19 cellular contexts compared by ENCODE assay signal in the genomic region with DNA sequence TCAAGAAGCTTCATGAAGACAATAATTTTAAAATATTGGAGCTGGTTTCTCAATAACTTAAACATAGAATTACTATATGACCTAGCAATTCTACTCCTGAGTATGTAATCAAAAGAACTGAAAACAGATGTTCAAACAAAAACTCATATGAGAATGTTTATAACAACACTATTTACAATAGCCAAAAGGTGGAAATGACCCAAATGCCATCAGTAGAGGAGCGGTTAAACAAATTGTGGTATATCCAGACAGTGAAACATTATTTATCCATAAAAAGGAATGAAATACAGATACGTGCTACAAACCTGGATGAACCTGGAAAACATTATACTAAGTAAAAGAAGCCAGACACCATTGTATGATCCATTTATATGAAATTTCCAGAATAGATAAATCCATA.
DNase-seq lines count a peak whose midpoint lies in the region; ATAC-seq and TF ChIP-seq lines count a peak whose summit lies in the region.
"Had no signal": no experiment of that assay in that cellular context is flagged by ENCODE, and none has a peak within 500 bp of the region (broad histone marks: within the 10 kb centered on the region; RNA-seq: fewer than 3 reads in every experiment).

No MANE protein-coding gene starts in this region.

- POLR2A ChIA-PET in SK-N-SH (lab: Yijun Ruan, JAX): no interaction called here

- no peaks in the 10 kb centered on the region for H3K9me2 ChIP-seq in SK-N-SH

- CTCF ChIA-PET in SK-N-SH (lab: Yijun Ruan, JAX): interaction anchor here (1.6 to 5.8 kb wide), 5 partner anchors 23 to 524 kb away, joined by 3 to 61 read pairs (median 49); a partner anchor contains a TSS

- H3F3A ChIP-seq in SK-N-SH (replicated peaks; ENCODE audit: insufficient read depth): no peaks in the 10 kb centered on the region
- peaks cover 15% of the 10 kb centered on the region for H3F3A ChIP-seq in neural progenitor cell (ENCODE audit: low read depth)

- TF ChIP-seq RAD21 in SK-N-SH (IDR thresholded peaks at IDR 0.05; ENCODE audit: low read length): no peak

- H3K9me3 ChIP-seq in SK-N-SH: no peaks in the 10 kb centered on the region
- H3K9me3 ChIP-seq in left lung: no peaks in the 10 kb centered on the region
- H3K9me3 ChIP-seq in neural progenitor cell (ENCODE audit: low read depth): no peaks in the 10 kb centered on the region
- H3K9me3 ChIP-seq: A549; BLaER1 treated with 17β-estradiol and CSF1 and Interleukin-3, amounts not matched to agents 10 nM and 100 nM; Caco-2 had no signal

- TF ChIP-seq EP300 in SK-N-SH (IDR thresholded peaks at IDR 0.05; ENCODE audit: borderline replicate concordance in 1 of 2, low read depth in 1 of 2, low read length in 1 of 2): no peak

- peaks cover 0 to 55% of the 10 kb centered on the region in 2 experiments for H3K36me3 ChIP-seq in SK-N-SH (replicated peaks in 1 of 2; ENCODE audit: control insufficient read depth in 1 of 2, insufficient read depth in 2 of 2, low read length in 1 of 2)
- peaks cover 0 to 5% of the 10 kb centered on the region in 2 donors for H3K36me3 ChIP-seq in left lung
- H3K36me3 ChIP-seq in neural progenitor cell: peaks cover 17% of the 10 kb centered on the region

- no peak overlapping the region for H3K9ac ChIP-seq in SK-N-SH
- no peak overlapping the region for H3K9ac ChIP-seq in neural progenitor cell
- H3K9ac ChIP-seq: BLaER1 treated with 17β-estradiol and CSF1 and Interleukin-3, amounts not matched to agents 10 nM and 100 nM had no signal

- H2AFZ ChIP-seq in SK-N-SH (ENCODE audit: low read depth) (no peak overlapping the region), neural progenitor cell (replicated peaks) (no peak overlapping the region)

- DNase-seq in SK-N-SH (no peak), chondrocyte (ENCODE audit: low spot score) (no peak), fibroblast of peridontal ligament (ENCODE audit: extremely low read depth) (peak; percentile 50), left lung (no peak), putamen (ENCODE audit: low spot score) (no peak), neural progenitor cell (ENCODE audit: low spot score) (no peak)
- DNase-seq: AML-193; Calu3; CD4-positive, alpha-beta T cell; CD8-positive, alpha-beta T cell; DMS79 treated with DMSO at 0.1 percent for 48 hours; GF-D8 had no signal

- H3K27me3 ChIP-seq in SK-N-SH (ENCODE audit: insufficient read depth): no peaks in the 10 kb centered on the region
- H3K27me3 ChIP-seq in left lung: no peaks in the 10 kb centered on the region
- H3K27me3 ChIP-seq in neural progenitor cell: no peaks in the 10 kb centered on the region
- H3K27me3 ChIP-seq: BLaER1 treated with 17β-estradiol and CSF1 and Interleukin-3, amounts not matched to agents 10 nM and 100 nM had no signal

- H4K20me1 ChIP-seq in SK-N-SH (ENCODE audit: insufficient read depth) (no peaks in the 10 kb centered on the region), neural progenitor cell (ENCODE audit: low read depth) (no peaks in the 10 kb centered on the region)
- H4K20me1 ChIP-seq: BLaER1 treated with 17β-estradiol and CSF1 and Interleukin-3, amounts not matched to agents 10 nM and 100 nM had no signal

- ATAC-seq in SK-N-SH treated with all-trans-retinoic acid at 6 μM for 48 hours: no peak
- no peak for ATAC-seq in left lung
- ATAC-seq: A549; CD8-positive, alpha-beta T cell had no signal

- H3K4me3 Mint-ChIP-seq in chondrocyte (ENCODE audit: unreplicated experiment) (no peak overlapping the region), neural progenitor cell (no peak overlapping the region)
- H3K4me3 Mint-ChIP-seq: B cell; CD4-positive, alpha-beta T cell; CD8-positive, alpha-beta T cell had no signal

- H3K27ac Mint-ChIP-seq in chondrocyte (ENCODE audit: unreplicated experiment): peak overlapping the region; percentile 29
- no peak overlapping the region for H3K27ac Mint-ChIP-seq in neural progenitor cell
- H3K27ac Mint-ChIP-seq: B cell; CD4-positive, alpha-beta T cell; CD8-positive, alpha-beta T cell had no signal

- TF ChIP-seq CTCF in SK-N-SH (IDR thresholded peaks at IDR 0.05): no peak
- no peak for TF ChIP-seq CTCF in chondrocyte (IDR thresholded peaks at IDR 0.05)
- no peak for TF ChIP-seq CTCF in left lung (IDR thresholded peaks at IDR 0.05)
- no peak for TF ChIP-seq CTCF in neural progenitor cell (IDR thresholded peaks at IDR 0.05)

- WGBS in SK-N-SH (ENCODE audit: low lambda C conversion rate): 52% methylated on average over 2 of the region's 2 CpGs

- intact Hi-C loops in left lung (cut with DNase I): no loop called here

- H3K4me1 Mint-ChIP-seq in chondrocyte (ENCODE audit: low read depth) (peaks cover 46% of the 10 kb centered on the region), neural progenitor cell (peaks cover 16% of the 10 kb centered on the region)
- H3K4me1 Mint-ChIP-seq: B cell had no signal

- peaks cover 13 to 16% of the 10 kb centered on the region in 2 experiments; a peak in 3 of 4 replicates for H3K4me1 ChIP-seq in SK-N-SH (ENCODE audit: control insufficient read depth in 1 of 2, insufficient read depth in 2 of 2, low read depth in 1 of 2, low read length in 1 of 2)
- no peaks in the 10 kb centered on the region for H3K4me1 ChIP-seq in left lung
- peaks cover 23% of the 10 kb centered on the region for H3K4me1 ChIP-seq in neural progenitor cell

- H3K27me3 Mint-ChIP-seq in chondrocyte (ENCODE audit: low read depth) (no peaks in the 10 kb centered on the region), neural progenitor cell (ENCODE audit: insufficient read depth, low read depth) (no peaks in the 10 kb centered on the region)
- H3K27me3 Mint-ChIP-seq: CD4-positive, alpha-beta T cell had no signal

- H3K4me3 ChIP-seq in SK-N-SH (ENCODE audit: low read depth in 2 of 2, low read length in 1 of 2): no peak overlapping the region
- no peak overlapping the region for H3K4me3 ChIP-seq in left lung
- H3K4me3 ChIP-seq in neural progenitor cell: no peak overlapping the region
- H3K4me3 ChIP-seq: A549; BLaER1 treated with 17β-estradiol and CSF1 and Interleukin-3, amounts not matched to agents 10 nM and 100 nM had no signal

- no peaks in the 10 kb centered on the region for H3K79me2 ChIP-seq in SK-N-SH (ENCODE audit: insufficient read depth)
- no peaks in the 10 kb centered on the region for H3K79me2 ChIP-seq in neural progenitor cell (ENCODE audit: low read depth)

- H3K27ac ChIP-seq in SK-N-SH (ENCODE audit: low read depth in 2 of 2, low read length in 1 of 2) (peak overlapping the region in 1 of 2 experiments; percentile 79; a peak in 2 of 4 replicates), left lung (no peak overlapping the region), neural progenitor cell (no peak overlapping the region)
- H3K27ac ChIP-seq: 22Rv1; A549; BLaER1 treated with 17β-estradiol and CSF1 and Interleukin-3, amounts not matched to agents 10 nM and 100 nM; C4-2B had no signal

- H3K9me3 Mint-ChIP-seq in chondrocyte (ENCODE audit: low read depth): no peaks in the 10 kb centered on the region
- no peaks in the 10 kb centered on the region for H3K9me3 Mint-ChIP-seq in neural progenitor cell
- H3K9me3 Mint-ChIP-seq: CD4-positive, alpha-beta T cell; CD8-positive, alpha-beta T cell had no signal

- H3K4me2 ChIP-seq in SK-N-SH: no peak overlapping the region
- H3K4me2 ChIP-seq in neural progenitor cell: no peak overlapping the region
- H3K4me2 ChIP-seq: A549; BLaER1 treated with 17β-estradiol and CSF1 and Interleukin-3, amounts not matched to agents 10 nM and 100 nM had no signal

- H3K36me3 Mint-ChIP-seq in chondrocyte (ENCODE audit: low read depth): peaks cover 45% of the 10 kb centered on the region
- peaks cover 30% of the 10 kb centered on the region for H3K36me3 Mint-ChIP-seq in neural progenitor cell
- H3K36me3 Mint-ChIP-seq: CD8-positive, alpha-beta T cell had no signal

TF ChIP-seq in SK-N-SH treated with all-trans-retinoic acid at 6 μM for 48 hours, 23 proteins besides CTCF, POLR2A, EP300 and RAD21:
- TF ChIP-seq ZNF565 (CRISPR knock-in tag; conservative IDR thresholded peaks at IDR 0.05; ENCODE audit: low read depth) (no peak), PPARA (CRISPR knock-in tag; IDR thresholded peaks at IDR 0.05; ENCODE audit: borderline replicate concordance) (no peak), ZC3H10 (CRISPR knock-in tag; IDR thresholded peaks at IDR 0.05) (no peak), ZNF8 (CRISPR knock-in tag; IDR thresholded peaks at IDR 0.05) (peak; percentile 98), ESRRG (CRISPR knock-in tag; IDR thresholded peaks at IDR 0.05) (no peak), RARB (CRISPR knock-in tag; IDR thresholded peaks at IDR 0.05) (no peak)

TF ChIP-seq in SK-N-SH, 30 proteins besides CTCF, POLR2A, EP300 and RAD21:
- TF ChIP-seq TEAD4 (IDR thresholded peaks at IDR 0.05; ENCODE audit: borderline replicate concordance, insufficient read depth): no peak
- TF ChIP-seq RCOR1 (IDR thresholded peaks at IDR 0.05; ENCODE audit: low read length): no peak
- TF ChIP-seq, protein P1, sequence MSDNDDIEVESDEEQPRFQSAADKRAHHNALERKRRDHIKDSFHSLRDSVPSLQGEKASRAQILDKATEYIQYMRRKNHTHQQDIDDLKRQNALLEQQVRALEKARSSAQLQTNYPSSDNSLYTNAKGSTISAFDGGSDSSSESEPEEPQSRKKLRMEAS (IDR thresholded peaks at IDR 0.05; ENCODE audit: low read depth): no peak
TF ChIP-seq in SK-N-SH: peak in this region for 0.
